ENCODE assay signal across 8 cellular contexts in the genomic region with DNA sequence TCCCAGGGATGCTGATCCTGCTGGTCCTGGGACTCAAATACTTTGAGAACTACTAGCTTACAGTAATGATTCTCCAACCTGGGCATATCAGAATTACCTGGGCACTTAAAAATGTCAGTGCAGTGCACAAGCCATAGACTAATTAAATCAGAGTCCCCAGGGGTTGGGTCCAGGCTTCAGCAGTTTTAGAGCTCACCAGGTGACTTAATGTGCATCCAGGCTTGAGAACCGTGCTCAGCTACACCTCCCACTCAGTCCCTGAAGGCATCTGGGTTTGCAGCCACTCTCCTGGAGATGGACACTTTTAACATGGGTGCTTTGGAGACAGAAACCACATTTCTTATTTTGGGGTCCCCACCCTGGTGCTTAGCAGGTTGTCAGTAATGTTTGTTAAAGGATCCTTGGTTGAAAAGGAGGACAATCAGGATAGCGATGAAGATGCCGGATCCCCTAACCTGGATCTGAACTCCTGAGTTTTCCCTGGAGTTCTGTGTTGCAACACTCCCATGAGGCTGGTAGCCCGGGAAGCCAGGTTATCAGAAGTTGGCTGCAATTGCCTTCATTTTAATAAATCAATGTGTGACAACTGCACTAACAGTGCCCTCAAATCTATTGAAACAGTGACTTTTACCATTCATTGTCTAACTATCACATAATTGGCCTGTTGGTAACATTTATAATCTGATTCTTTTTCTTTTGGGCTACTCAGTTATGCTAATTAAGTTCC. TPM values are rescaled to one million over a fixed set of nuclear protein-coding genes. Genes with fewer than 3 reads are reported as not detected.
DNase-seq lines count a peak whose midpoint lies in the region; ATAC-seq and TF ChIP-seq lines count a peak whose summit lies in the region.
"Had no signal": no experiment of that assay in that cellular context is flagged by ENCODE, and none has a peak within 500 bp of the region (broad histone marks: within the 10 kb centered on the region; RNA-seq: fewer than 3 reads in every experiment).

No MANE protein-coding gene starts in this region.

- peak overlapping the region; percentile 78 for H3K4me3 ChIP-seq in KMS-11 (IDR thresholded peaks at IDR 0.05; ENCODE audit: insufficient read depth, low read depth, low read length)

- peak overlapping the region; percentile 88 for H3K4me2 ChIP-seq in KMS-11

- H4K20me1 ChIP-seq in KMS-11 (ENCODE audit: insufficient read depth) = no peaks in the 10 kb centered on the region

- H3K79me2 ChIP-seq in KMS-11 (ENCODE audit: insufficient read depth, low read depth) = peaks cover 8% of the 10 kb centered on the region; the same call in 1 of the 2 replicates

- H3K27me3 ChIP-seq in KMS-11 (ENCODE audit: insufficient read depth, low read depth) = no peaks in the 10 kb centered on the region

- peak overlapping the region; percentile 96 for H3K27ac ChIP-seq in KMS-11

- peak overlapping the region; percentile 4; the same call in 1 of the 2 replicates for H2AFZ ChIP-seq in KMS-11 (ENCODE audit: low read depth)

- peak; percentile 28 for ATAC-seq in GM18861 (IDR thresholded peaks at IDR 0.05; ENCODE audit: unreplicated experiment)
- ATAC-seq in GM21528 (IDR thresholded peaks at IDR 0.05; ENCODE audit: low FRiP score, unreplicated experiment) = peak; percentile 2
- peak; percentile 30 for ATAC-seq in esophagus mucosa

- DNase-seq in NCI-H345 treated with DMSO at 0.1 percent for 48 hours (lab: John Stamatoyannopoulos, UW; ENCODE audit: unreplicated experiment) (no peak), NCI-H510A (lab: John Stamatoyannopoulos, UW) (no peak), glomerular visceral epithelial cell (ENCODE audit: extremely low spot score) (no peak)

- H3K9ac ChIP-seq in KMS-11 = peak overlapping the region; percentile 11; the same call in 1 of the 2 replicates

- no peaks in the 10 kb centered on the region for H3K36me3 ChIP-seq in KMS-11 (ENCODE audit: insufficient read depth)

- no peak for TF ChIP-seq CTCF in KMS-11 (conservative IDR thresholded peaks at IDR 0.05; ENCODE audit: low read depth, low read length)

- H3K4me1 ChIP-seq in KMS-11 (ENCODE audit: low read depth, poor library complexity, severe bottlenecking) = peaks cover 97% of the 10 kb centered on the region

RNA-seq across cellular contexts. Expression of a gene that starts 48.1 kb away (rescaled TPM):
- not detected for total RNA-seq in esophagus mucosa
- total RNA-seq: NCI-H460 had no signal
